Comparison of ENCODE assay signal across 10 cellular contexts in the genomic region with DNA sequence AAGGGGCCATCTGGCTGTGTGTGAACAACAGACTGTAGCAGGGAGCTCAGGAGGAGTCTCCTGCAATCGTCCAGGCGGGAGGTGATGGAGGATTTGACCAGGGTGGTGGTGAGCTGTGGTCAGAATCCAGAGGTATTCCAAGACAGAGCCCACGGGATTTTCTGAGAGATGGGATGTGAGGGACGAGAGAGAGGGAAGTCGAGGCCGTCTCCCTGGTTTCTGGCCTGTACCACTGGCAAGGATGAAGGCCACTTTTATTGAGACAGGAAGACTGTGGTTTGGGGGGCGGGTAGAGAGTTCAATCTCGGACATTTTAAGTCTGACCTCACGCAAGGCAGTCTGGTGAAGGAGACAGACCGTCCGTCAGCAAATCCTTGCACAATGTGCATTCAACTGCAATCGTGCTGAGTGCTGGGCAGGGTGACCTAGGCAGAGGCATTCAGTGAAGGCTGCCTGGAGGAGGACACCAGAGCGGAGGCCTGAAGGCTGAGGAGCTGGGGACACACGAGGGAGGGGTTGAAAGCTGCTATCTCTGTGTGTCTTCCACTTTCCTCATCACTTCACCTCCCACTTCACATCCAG. TPM values are rescaled to one million over a fixed set of nuclear protein-coding genes. Genes with fewer than 3 reads are reported as not detected.
A peak's percentile ranks its signal among the peaks of the same experiment; 100 is the strongest.
DNase-seq lines count a peak whose midpoint lies in the region; TF ChIP-seq lines count a peak whose summit lies in the region.
"Had no signal": no experiment of that assay in that cellular context is flagged by ENCODE, and none has a peak within 500 bp of the region (broad histone marks: within the 10 kb centered on the region; RNA-seq: fewer than 3 reads in every experiment).

No MANE protein-coding gene starts in this region.

- TF ChIP-seq CTCF in dorsolateral prefrontal cortex (IDR thresholded peaks at IDR 0.05 in 54 of 56, conservative IDR thresholded peaks at IDR 0.05 in 2 of 56; ENCODE audit: low read depth in 1 of 56, partially characterized antibody in 56 of 56), result no peak

- no peaks in the 10 kb centered on the region for H3K27me3 ChIP-seq in dorsolateral prefrontal cortex

- DNase-seq in GM04503 (ENCODE audit: low read depth) (peak; percentile 59), SKM-1 (lab: John Stamatoyannopoulos, UW; ENCODE audit: unreplicated experiment) (peak; percentile 93), dorsolateral prefrontal cortex (peak in 1 of 10 donors; percentile 56), pons (ENCODE audit: low spot score) (peak; percentile 67)
- DNase-seq in stimulated activated naive CD4-positive, alpha-beta T cell treated with Interleukin-2 at 50 U/mL for 16 hours (lab: John Stamatoyannopoulos, UW), result no peak
- DNase-seq in stimulated activated naive CD4-positive, alpha-beta T cell (lab: John Stamatoyannopoulos, UW), result no peak
- DNase-seq in activated CD4-positive, alpha-beta T cell treated with anti-CD3 and anti-CD28 coated beads for 48 hours, result no peak
- DNase-seq: dermis blood vessel endothelial cell, NCI-H1048, occipital lobe had no signal

- intact Hi-C loops in dorsolateral prefrontal cortex (cut with DNase I), result no loop called here

- H3K27ac ChIP-seq in dorsolateral prefrontal cortex, result peak overlapping the region in 51 of 59 donors; percentile 6 to 83 (median 61)

- no peak overlapping the region for H3K4me3 ChIP-seq in dorsolateral prefrontal cortex

RNA-seq across cellular contexts. Expression of gene PREX1, which starts 53.9 kb away (rescaled TPM):
- 100 to 1,000 TPM in 76 of 120 experiments, 10 to 100 TPM in 44; 59.8 to 448 (median 117) TPM for total RNA-seq in dorsolateral prefrontal cortex

Comparison
In these comparisons a context has a peak if more than half of its experiments do, and no peak if none do; other contexts are left out.
1. DNase-seq: peak in GM04503 (single experiment), SKM-1 (single experiment) and pons (single experiment); none in stimulated activated naive CD4-positive, alpha-beta T cell treated with Interleukin-2 at 50 U/mL for 16 hours (single experiment), stimulated activated naive CD4-positive, alpha-beta T cell (0 of 6) and activated CD4-positive, alpha-beta T cell treated with anti-CD3 and anti-CD28 coated beads for 48 hours (single experiment).